Comparison of ENCODE assay signal across 8 cellular contexts in genomic region chr5:6631441-6631840, GRCh38. TPM values are rescaled to one million over a fixed set of nuclear protein-coding genes. Genes with fewer than 3 reads are reported as not detected.
A peak's percentile ranks its signal among the peaks of the same experiment; 100 is the strongest.
DNase-seq lines count a peak whose midpoint lies in the region; ATAC-seq, FAIRE-seq and TF ChIP-seq lines count a peak whose summit lies in the region.

No MANE protein-coding gene starts in this region.

- no peak overlapping the region for H2AK5ac ChIP-seq in H1 (ENCODE audit: low read depth, low read length)

- no peak for TF ChIP-seq POLR2A in H1 (IDR thresholded peaks at IDR 0.05; ENCODE audit: control extremely low read depth in 1 of 2, low read depth in 2 of 2, low read length in 2 of 2)
- TF ChIP-seq POLR2A in gastrocnemius medialis (IDR thresholded peaks at IDR 0.05) = no peak
- no peak for TF ChIP-seq POLR2A in esophagus squamous epithelium (IDR thresholded peaks at IDR 0.05)

- H3K79me1 ChIP-seq in H1 (ENCODE audit: low read depth, low read length) = peaks cover 9% of the 10 kb centered on the region; the same call in 1 of the 2 replicates

- no peak overlapping the region for H3K56ac ChIP-seq in H1 (replicated peaks; ENCODE audit: insufficient read length, low read depth, low read length)

- H3K14ac ChIP-seq in H1 (ENCODE audit: insufficient read length) = no peak overlapping the region

- no peak overlapping the region for H2BK120ac ChIP-seq in H1 (replicated peaks; ENCODE audit: low read depth, low read length)

- intact Hi-C loops in gastrocnemius medialis (cut with DNase I; ENCODE audit: low total_unique reads) = loop anchor here (10.0 kb wide), 1 partner anchor 1137 kb away; no protein-coding TSS in a partner anchor
- intact Hi-C loops in esophagus squamous epithelium (cut with DNase I) = no loop called here

- CTCF ChIA-PET in H1 (lab: Charles Lee; ENCODE audit: partially characterized antibody) = interaction anchor here (0.9 to 3.0 kb wide), 5 partner anchors 8 to 114 kb away, joined by 3 to 13 read pairs (median 3); no protein-coding TSS in a partner anchor

- H3K4me1 ChIP-seq in H1 (replicated peaks in 1 of 4; ENCODE audit: control insufficient read depth in 3 of 4, insufficient read depth in 4 of 4, low read length in 3 of 4) = peaks cover 0 to 4% (median 1%) of the 10 kb centered on the region in 4 experiments; a peak in 4 of 7 replicates
- peaks cover 20 to 26% of the 10 kb centered on the region in 2 donors for H3K4me1 ChIP-seq in gastrocnemius medialis
- H3K4me1 ChIP-seq in esophagus squamous epithelium = peaks cover 10 to 55% (median 11%) of the 10 kb centered on the region in 3 donors

- FAIRE-seq in H1 (lab: Jason Lieb, UNC) = no peak

- H4K5ac ChIP-seq in H1 (ENCODE audit: insufficient read length, low read depth, low read length) = no peak overlapping the region

- H2BK5ac ChIP-seq in H1 (ENCODE audit: low read depth, low read length) = no peak overlapping the region

- no peak overlapping the region for H4K8ac ChIP-seq in H1 (ENCODE audit: extremely low read depth, insufficient read depth, low read length)

- no peak overlapping the region for H3K9ac ChIP-seq in H1 (replicated peaks in 1 of 4; ENCODE audit: extremely low read depth in 1 of 4, low read depth in 3 of 4, low read length in 3 of 4)

- in situ Hi-C loops in gastrocnemius medialis (cut with MboI; ENCODE audit: low sequenced_read_pairs in 4 of 4) = loop anchor here in 2 of 4 donors (5.0 to 25.0 kb wide), 4 partner anchors 83 to 1231 kb away; partner anchors contain the start of genes CFAP90 (in 2 of the 2), FASTKD3 (in 2 of the 2), MTRR (in 2 of the 2) and TENT4A (in 1 of the 2)

- no peak for ATAC-seq in gastrocnemius medialis

- peaks cover 7 to 23% of the 10 kb centered on the region in 2 experiments for H4K20me1 ChIP-seq in H1 (replicated peaks in 1 of 2; ENCODE audit: control insufficient read depth in 1 of 2, insufficient read depth in 2 of 2, low read length in 2 of 2)

- no peak overlapping the region for H2BK15ac ChIP-seq in H1 (ENCODE audit: low read length)

- H4K91ac ChIP-seq in H1 (replicated peaks; ENCODE audit: insufficient read length, low read length) = no peak overlapping the region

- no peak overlapping the region for H2BK20ac ChIP-seq in H1 (ENCODE audit: low read length)

- no peak for TF ChIP-seq EP300 in H1 (IDR thresholded peaks at IDR 0.05; ENCODE audit: borderline replicate concordance in 1 of 2, low read depth in 2 of 2, low read length in 2 of 2)

- DNase-seq in SIG-M5 treated with dmso at 0.1 percent for 504 hours (lab: John Stamatoyannopoulos, UW; ENCODE audit: unreplicated experiment) (peak; percentile 67), SIG-M5 (lab: John Stamatoyannopoulos, UW) (no peak), RKO (ENCODE audit: low spot score) (peak; percentile 79), H1 (ENCODE audit: low read depth in 1 of 2, low spot score in 2 of 2) (no peak), gastrocnemius medialis (no peak), esophagus squamous epithelium (lab: John Stamatoyannopoulos, UW) (no peak), COLO668 (lab: John Stamatoyannopoulos, UW; ENCODE audit: unreplicated experiment) (no peak)
- no peak for DNase-seq in activated effector memory CD4-positive, alpha-beta T cell treated with anti-CD3 and anti-CD28 coated beads, Interleukin-2, amount 50 U/mL, for 16 hours

- TF ChIP-seq RAD21 in H1 (IDR thresholded peaks at IDR 0.05 in 1 of 2, conservative IDR thresholded peaks at IDR 0.05 in 1 of 2; ENCODE audit: low read depth in 2 of 2, low read length in 2 of 2) = no peak

- no peak overlapping the region for H2AFZ ChIP-seq in H1 (ENCODE audit: low read length)

- H2BK12ac ChIP-seq in H1 (ENCODE audit: low read depth, low read length) = no peak overlapping the region

- H3K4ac ChIP-seq in H1 (replicated peaks; ENCODE audit: insufficient read length, low read depth, low read length) = no peak overlapping the region

- peaks cover 29 to 82% of the 10 kb centered on the region in 2 experiments for H3K79me2 ChIP-seq in H1 (ENCODE audit: control insufficient read depth in 1 of 2, insufficient read depth in 2 of 2, low read length in 2 of 2)

- TF ChIP-seq CTCF in H1 (IDR thresholded peaks at IDR 0.05; ENCODE audit: control extremely low read depth in 1 of 3, insufficient read depth in 1 of 3, low read depth in 1 of 3, low read length in 3 of 3) (no peak), gastrocnemius medialis (IDR thresholded peaks at IDR 0.05 in 4 of 5, conservative IDR thresholded peaks at IDR 0.05 in 1 of 5) (no peak), esophagus squamous epithelium (IDR thresholded peaks at IDR 0.05) (no peak)

- peak overlapping the region; percentile 68 to 77; a peak in 2 of 4 replicates for H3K4me2 ChIP-seq in H1 (ENCODE audit: insufficient read depth in 1 of 2, low read depth in 2 of 2, low read length in 2 of 2)

- no peak overlapping the region for H3K23ac ChIP-seq in H1 (ENCODE audit: insufficient read length)

- H3K27ac ChIP-seq in H1 (ENCODE audit: low read depth, low read length) (no peak overlapping the region), gastrocnemius medialis (no peak overlapping the region), esophagus squamous epithelium (no peak overlapping the region)

- H3K4me3 ChIP-seq in H1 (ENCODE audit: extremely low read depth in 1 of 4, insufficient read depth in 2 of 4, low read depth in 3 of 4, low read length in 4 of 4) (peak overlapping the region in 3 of 4 experiments; percentile 5 to 99 (median 91); a peak in 3 of 8 replicates), gastrocnemius medialis (peak overlapping the region; percentile 76 to 87 (median 85)), esophagus squamous epithelium (peak overlapping the region in 1 of 4 donors; percentile 83)

- WGBS in H1 (ENCODE audit: extremely low coverage in 1 of 2, insufficient coverage in 1 of 2, insufficient read length in 1 of 2, insufficient replicate concordance in 2 of 2, low coverage in 1 of 2, low lambda C conversion rate in 2 of 2, missing lambda C conversion rate in 1 of 2), 2 experiments = 93% methylated on average over 4 of the region's 4 CpGs; no CpG with 5 or more reads in 1 of the 2 experiments
- 75 to 86% methylated on average over 4 of the region's 4 CpGs for WGBS in esophagus squamous epithelium, 2 donors

- H3K36me3 ChIP-seq in H1 (ENCODE audit: control insufficient read depth in 2 of 4, insufficient read depth in 4 of 4, low read length in 3 of 4) (peaks cover 9 to 49% (median 25%) of the 10 kb centered on the region in 4 experiments), gastrocnemius medialis (peaks cover 0 to 43% of the 10 kb centered on the region in 2 donors), esophagus squamous epithelium (peaks cover 0 to 50% (median 19%) of the 10 kb centered on the region in 3 donors)

- no peak overlapping the region for H3K18ac ChIP-seq in H1 (ENCODE audit: extremely low read depth, low read length)

- no peaks in the 10 kb centered on the region for H3K9me3 ChIP-seq in H1 (ENCODE audit: insufficient read depth in 2 of 2, low read depth in 1 of 2, low read length in 1 of 2)
- no peaks in the 10 kb centered on the region for H3K9me3 ChIP-seq in gastrocnemius medialis
- no peaks in the 10 kb centered on the region for H3K9me3 ChIP-seq in esophagus squamous epithelium

- POLR2A ChIA-PET in H1 (lab: Charles Lee; ENCODE audit: partially characterized antibody) = interaction anchor here (0.7 to 2.9 kb wide), 6 partner anchors 9 to 464 kb away, joined by 3 to 20 read pairs (median 4); no protein-coding TSS in a partner anchor

- H3K27me3 ChIP-seq in H1 (replicated peaks in 1 of 4; ENCODE audit: control insufficient read depth in 3 of 4, extremely low read depth in 1 of 4, insufficient read depth in 3 of 4, low read length in 3 of 4) (no peaks in the 10 kb centered on the region), gastrocnemius medialis (no peaks in the 10 kb centered on the region), esophagus squamous epithelium (no peaks in the 10 kb centered on the region)

- H3K23me2 ChIP-seq in H1 (ENCODE audit: low read depth, low read length) = peaks cover 2% of the 10 kb centered on the region; the same call in 1 of the 2 replicates

RNA-seq across cellular contexts. Expression of gene NSUN2, which starts 1.4 kb away (rescaled TPM):
- 94.7 and 96.5 TPM in 2 replicates for total RNA-seq in H1 (2021; fragmentation: NEBNext Ultra II Directional; extraction: Animal tissue kit (Norgen Biotek cat#: 25700))
- polyA plus RNA-seq in H1 (2011; rRNA removed) = 43.2 and 47.3 TPM in 2 replicates
- 70.0 TPM for polyA plus RNA-seq in H1 (2011; cell fraction: cytosol; rRNA removed)
- polyA plus RNA-seq in H1 (2011; cell fraction: nucleus; rRNA removed) = 71.3 TPM
- 67.4 to 93.5 TPM (median 80.4 TPM) in 4 replicates for polyA plus RNA-seq in H1 (2012, experiment 1 of 2)
- 8.8 TPM for polyA plus RNA-seq in H1 (2012, experiment 2 of 2)
- polyA plus RNA-seq in H1 (2013, experiment 1 of 2) = 50.2 TPM
- 50.1 TPM for polyA plus RNA-seq in H1 (2013, experiment 2 of 2)
- polyA minus RNA-seq in H1 (2011; rRNA and poly(A)+ RNA removed) = 57.6 and 58.2 TPM in 2 replicates
- polyA minus RNA-seq in H1 (2011; cell fraction: cytosol; rRNA and poly(A)+ RNA removed) = 47.3 TPM
- polyA minus RNA-seq in H1 (2011; cell fraction: nucleus; rRNA and poly(A)+ RNA removed) = 63.4 TPM
- total RNA-seq in gastrocnemius medialis = 10 to 100 TPM; 29.4 to 45.9 (median 38.0) TPM
- 10 to 100 TPM; 37.7 to 65.8 (median 49.0) TPM for total RNA-seq in esophagus squamous epithelium

RNA-seq across cellular contexts. Expression of gene SRD5A1, which starts 1.8 kb away (rescaled TPM):
- total RNA-seq in H1 (2021; fragmentation: NEBNext Ultra II Directional; extraction: Animal tissue kit (Norgen Biotek cat#: 25700)) = 36.7 and 42.4 TPM in 2 replicates
- polyA plus RNA-seq in H1 (2011; rRNA removed) = 34.7 and 63.2 TPM in 2 replicates
- 36.1 TPM for polyA plus RNA-seq in H1 (2011; cell fraction: cytosol; rRNA removed)
- 38.1 TPM for polyA plus RNA-seq in H1 (2011; cell fraction: nucleus; rRNA removed)
- polyA plus RNA-seq in H1 (2012, experiment 1 of 2) = 11.4 to 25.4 TPM (median 20.5 TPM) in 4 replicates
- polyA plus RNA-seq in H1 (2012, experiment 2 of 2) = 14.8 TPM
- polyA plus RNA-seq in H1 (2013, experiment 1 of 2) = 13.8 TPM
- 13.4 TPM for polyA plus RNA-seq in H1 (2013, experiment 2 of 2)
- 16.2 and 25.7 TPM in 2 replicates for polyA minus RNA-seq in H1 (2011; rRNA and poly(A)+ RNA removed)
- polyA minus RNA-seq in H1 (2011; cell fraction: cytosol; rRNA and poly(A)+ RNA removed) = 34.1 TPM
- polyA minus RNA-seq in H1 (2011; cell fraction: nucleus; rRNA and poly(A)+ RNA removed) = 17.4 TPM
- total RNA-seq in gastrocnemius medialis = 1 to 10 TPM in 3 of 4 donors, under 1 TPM in 1; 0.75 to 4.3 (median 3.3) TPM
- 100 to 1,000 TPM in 1 of 4 donors, 10 to 100 TPM in 3; 34.1 to 126 (median 80.1) TPM for total RNA-seq in esophagus squamous epithelium

Comparison
In these comparisons a context has a peak if more than half of its experiments do, and no peak if none do; other contexts are left out.
1. DNase-seq: peak in SIG-M5 treated with dmso at 0.1 percent for 504 hours (single experiment) and RKO (single experiment); none in SIG-M5 (single experiment), H1 (0 of 2), gastrocnemius medialis (0 of 2), esophagus squamous epithelium (single experiment), COLO668 (single experiment) and activated effector memory CD4-positive, alpha-beta T cell treated with anti-CD3 and anti-CD28 coated beads, Interleukin-2, amount 50 U/mL, for 16 hours (single experiment).